ENCODE assay signal across 20 cellular contexts in the genomic region with DNA sequence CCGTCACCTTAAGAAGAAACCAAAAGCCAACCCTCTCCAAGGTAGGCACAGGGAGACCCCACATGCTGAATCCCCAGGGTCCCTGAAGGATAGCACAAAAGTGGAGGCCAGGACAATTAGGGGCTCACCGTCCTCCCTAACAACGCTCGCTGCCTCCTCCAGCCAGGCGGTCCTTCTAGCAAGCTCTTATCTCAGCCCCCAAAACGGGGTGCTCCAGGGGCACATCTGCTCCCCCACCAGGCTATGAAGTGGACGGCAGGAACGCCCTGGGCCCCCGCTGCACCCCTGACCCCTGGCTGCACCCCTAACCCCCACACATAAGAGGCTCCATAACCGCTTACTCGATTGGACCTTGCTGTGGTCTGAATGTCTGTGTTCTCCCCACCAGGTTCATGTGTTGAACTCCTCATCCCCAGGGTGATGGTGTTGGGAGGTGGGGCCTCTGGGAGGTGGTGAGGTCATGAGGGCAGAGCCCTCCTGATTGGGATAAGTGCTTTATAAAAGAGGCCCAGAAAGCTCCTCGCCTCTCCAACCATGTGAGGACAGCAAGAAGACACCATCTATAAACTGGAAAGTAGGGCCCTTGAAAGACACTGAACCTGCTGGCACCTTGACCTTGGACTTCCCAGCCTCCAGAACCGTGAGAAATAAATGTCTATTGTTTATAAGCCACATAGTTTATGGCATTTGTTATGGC.
DNase-seq lines count a peak whose midpoint lies in the region; ATAC-seq and TF ChIP-seq lines count a peak whose summit lies in the region.
"Had no signal": no experiment of that assay in that cellular context is flagged by ENCODE, and none has a peak within 500 bp of the region (broad histone marks: within the 10 kb centered on the region; RNA-seq: fewer than 3 reads in every experiment).

No MANE protein-coding gene starts in this region.

- H3K27me3 Mint-ChIP-seq in chondrocyte (ENCODE audit: low read depth): peaks cover 18% of the 10 kb centered on the region

- 85 to 86% methylated on average over 13 of the region's 13 CpGs for WGBS in aorta, 2 donors

- DNase-seq in left ventricle myocardium superior: peak; percentile 15
- DNase-seq in Right ventricle myocardium inferior (ENCODE audit: missing footprints): no peak
- peak; percentile 59 for DNase-seq in chondrocyte (ENCODE audit: low spot score)
- peak; percentile 60 for DNase-seq in posterior vena cava (ENCODE audit: low spot score)
- DNase-seq in aorta: peak; percentile 20 to 49
- no peak for DNase-seq in stimulated activated effector memory CD8-positive, alpha-beta T cell treated with anti-CD3 and anti-CD28 coated beads, Interleukin-12 subunit alpha, Interleukin-12 subunit beta, amount 100 ng/mL, for 72 hours (ENCODE audit: low spot score in 2 of 2)
- no peak for DNase-seq in HuH-7.5 (ENCODE audit: low spot score)
- DNase-seq in NOMO-1 (lab: John Stamatoyannopoulos, UW; ENCODE audit: unreplicated experiment in 2 of 2): no peak
- DNase-seq: AML-193; Calu3; CD8-positive, alpha-beta T cell; DND-41; EL; GOT3; H7; HFFc6 had no signal

- H3K9me3 ChIP-seq in aorta (ENCODE audit: control insufficient read depth, low read length): peaks cover 1% of the 10 kb centered on the region

- no peak overlapping the region for H3K27ac Mint-ChIP-seq in chondrocyte (ENCODE audit: unreplicated experiment)
- H3K27ac Mint-ChIP-seq in stimulated activated effector memory CD8-positive, alpha-beta T cell treated with anti-CD3 and anti-CD28 coated beads, Interleukin-12 subunit alpha, Interleukin-12 subunit beta, amount 100 ng/mL, for 72 hours: no peak overlapping the region
- H3K27ac Mint-ChIP-seq: CD8-positive, alpha-beta T cell; HFFc6 had no signal

- TF ChIP-seq CTCF in chondrocyte (IDR thresholded peaks at IDR 0.05): no peak

- ATAC-seq in left ventricle myocardium superior: no peak
- ATAC-seq in Right ventricle myocardium inferior: no peak
- no peak for ATAC-seq in aorta (ENCODE audit: low FRiP score)
- ATAC-seq in stimulated activated effector memory CD8-positive, alpha-beta T cell treated with anti-CD3 and anti-CD28 coated beads, Interleukin-12 subunit alpha, Interleukin-12 subunit beta, amount 100 ng/mL, for 72 hours: no peak
- ATAC-seq: A549; CD8-positive, alpha-beta T cell; GM12878; HCT116 had no signal

- no peak overlapping the region for H3K4me3 Mint-ChIP-seq in chondrocyte (ENCODE audit: unreplicated experiment)
- no peak overlapping the region for H3K4me3 Mint-ChIP-seq in stimulated activated effector memory CD8-positive, alpha-beta T cell treated with anti-CD3 and anti-CD28 coated beads, Interleukin-12 subunit alpha, Interleukin-12 subunit beta, amount 100 ng/mL, for 72 hours
- H3K4me3 Mint-ChIP-seq: CD8-positive, alpha-beta T cell; HFFc6 had no signal

- no peak overlapping the region for H3K4me3 ChIP-seq in aorta (ENCODE audit: low read length in 2 of 2)
- H3K4me3 ChIP-seq: A549, GM12878 had no signal

- no peaks in the 10 kb centered on the region for H3K27me3 ChIP-seq in aorta (ENCODE audit: control insufficient read depth in 1 of 2, insufficient read depth in 2 of 2, low read length in 1 of 2)

- H3K36me3 ChIP-seq in aorta (ENCODE audit: control insufficient read depth in 1 of 2, insufficient read depth in 2 of 2, low read length in 1 of 2): no peaks in the 10 kb centered on the region

- H3K4me1 Mint-ChIP-seq in chondrocyte (ENCODE audit: low read depth): peaks cover 4% of the 10 kb centered on the region
- peaks cover 8% of the 10 kb centered on the region for H3K4me1 Mint-ChIP-seq in stimulated activated effector memory CD8-positive, alpha-beta T cell treated with anti-CD3 and anti-CD28 coated beads, Interleukin-12 subunit alpha, Interleukin-12 subunit beta, amount 100 ng/mL, for 72 hours

- H3K4me1 ChIP-seq in aorta (ENCODE audit: control insufficient read depth in 1 of 2, insufficient read depth in 2 of 2, low read length in 2 of 2): no peaks in the 10 kb centered on the region

- H3K27ac ChIP-seq in aorta (ENCODE audit: low read depth in 1 of 2, low read length in 2 of 2): no peak overlapping the region
- H3K27ac ChIP-seq: 22Rv1, A549 had no signal

- intact Hi-C loops in left ventricle myocardium superior (cut with micrococcal nuclease): no loop called here
- intact Hi-C loops in Right ventricle myocardium inferior (cut with DNase I): no loop called here
- intact Hi-C loops in posterior vena cava (cut with DNase I): no loop called here
- intact Hi-C loops in aorta (cut with DNase I): no loop called here

- H3K36me3 Mint-ChIP-seq in chondrocyte (ENCODE audit: low read depth): peaks cover 3% of the 10 kb centered on the region
- no peaks in the 10 kb centered on the region for H3K36me3 Mint-ChIP-seq in stimulated activated effector memory CD8-positive, alpha-beta T cell treated with anti-CD3 and anti-CD28 coated beads, Interleukin-12 subunit alpha, Interleukin-12 subunit beta, amount 100 ng/mL, for 72 hours
- H3K36me3 Mint-ChIP-seq: CD8-positive, alpha-beta T cell had no signal

- peaks cover 6% of the 10 kb centered on the region for H3K9me3 Mint-ChIP-seq in chondrocyte (ENCODE audit: low read depth)
- no peaks in the 10 kb centered on the region for H3K9me3 Mint-ChIP-seq in stimulated activated effector memory CD8-positive, alpha-beta T cell treated with anti-CD3 and anti-CD28 coated beads, Interleukin-12 subunit alpha, Interleukin-12 subunit beta, amount 100 ng/mL, for 72 hours
- H3K9me3 Mint-ChIP-seq: CD8-positive, alpha-beta T cell had no signal

Comparison
In these comparisons a context has a peak if more than half of its experiments do, and no peak if none do; other contexts are left out.
1. DNase-seq: peak in left ventricle myocardium superior (single experiment), chondrocyte (single experiment), posterior vena cava (single experiment) and aorta (2 of 2); none in Right ventricle myocardium inferior (single experiment), stimulated activated effector memory CD8-positive, alpha-beta T cell treated with anti-CD3 and anti-CD28 coated beads, Interleukin-12 subunit alpha, Interleukin-12 subunit beta, amount 100 ng/mL, for 72 hours (0 of 2), HuH-7.5 (single experiment) and NOMO-1 (0 of 2).